ENCODE assay signal across 15 cellular contexts in genomic region chr2:241184901-241185300, GRCh38. TPM values are rescaled to one million over a fixed set of nuclear protein-coding genes. Genes with fewer than 3 reads are reported as not detected.
A peak's percentile ranks its signal among the peaks of the same experiment; 100 is the strongest.
DNase-seq lines count a peak whose midpoint lies in the region; ATAC-seq and TF ChIP-seq lines count a peak whose summit lies in the region.
"Had no signal": no experiment of that assay in that cellular context is flagged by ENCODE, and none has a peak within 500 bp of the region (broad histone marks: within the 10 kb centered on the region; RNA-seq: fewer than 3 reads in every experiment).

No MANE protein-coding gene starts in this region.

- no peaks in the 10 kb centered on the region for H3K27me3 ChIP-seq in Peyer's patch
- H3K27me3 ChIP-seq: BLaER1 treated with 17β-estradiol and CSF1 and Interleukin-3, amounts not matched to agents 10 nM and 100 nM had no signal

- no peak overlapping the region for H3K27ac ChIP-seq in Peyer's patch
- H3K27ac ChIP-seq: BLaER1 treated with 17β-estradiol and CSF1 and Interleukin-3, amounts not matched to agents 10 nM and 100 nM had no signal

- ATAC-seq in Right ventricle myocardium superior (ENCODE audit: poor library complexity) (no peak), Right ventricle myocardium inferior (no peak), GM19351 (IDR thresholded peaks at IDR 0.05; ENCODE audit: unreplicated experiment) (no peak), GM19324 (IDR thresholded peaks at IDR 0.05; ENCODE audit: low FRiP score, unreplicated experiment) (no peak)
- ATAC-seq: CD8-positive, alpha-beta T cell; GM23338 had no signal

- H3K9me3 ChIP-seq in Peyer's patch = no peaks in the 10 kb centered on the region
- H3K9me3 ChIP-seq: BLaER1 treated with 17β-estradiol and CSF1 and Interleukin-3, amounts not matched to agents 10 nM and 100 nM had no signal

- H3K4me3 ChIP-seq in foreskin fibroblast (ENCODE audit: low read depth in 1 of 2, low read length in 2 of 2) (no peak overlapping the region), Peyer's patch (no peak overlapping the region)
- H3K4me3 ChIP-seq: BLaER1 treated with 17β-estradiol and CSF1 and Interleukin-3, amounts not matched to agents 10 nM and 100 nM; GM23338 had no signal

- TF ChIP-seq POLR2A in Peyer's patch (IDR thresholded peaks at IDR 0.05) = no peak

- H3K36me3 ChIP-seq in Peyer's patch = peaks cover 0 to 29% (median 0%) of the 10 kb centered on the region in 3 donors

- H3K4me1 ChIP-seq in Peyer's patch = no peaks in the 10 kb centered on the region

- intact Hi-C loops in Right ventricle myocardium superior (cut with DNase I) = no loop called here
- intact Hi-C loops in Right ventricle myocardium inferior (cut with DNase I) = no loop called here
- intact Hi-C loops in posterior vena cava (cut with DNase I) = no loop called here

- no peak for TF ChIP-seq CTCF in foreskin fibroblast (IDR thresholded peaks at IDR 0.05; ENCODE audit: low read depth, low read length)
- TF ChIP-seq CTCF in Peyer's patch (IDR thresholded peaks at IDR 0.05) = no peak

- DNase-seq in Right ventricle myocardium superior (peak; percentile 6), Right ventricle myocardium inferior (ENCODE audit: missing footprints) (no peak), foreskin fibroblast (peak; percentile 13 to 47), posterior vena cava (ENCODE audit: low spot score) (peak; percentile 37), Peyer's patch (no peak), GM19240 (ENCODE audit: insufficient read length, low spot score) (no peak)
- DNase-seq: 8988T; Calu3; CD8-positive, alpha-beta T cell; DMS53; HCEC 1CT had no signal

RNA-seq across cellular contexts. Expression of gene ANO7, which starts 3.6 kb away (rescaled TPM):
- total RNA-seq in Right ventricle myocardium superior (0.35 TPM), Right ventricle myocardium inferior (0.81 TPM), posterior vena cava (under 1 TPM; 0.32 to 0.95 TPM), Peyer's patch (100 to 1,000 TPM in 3 of 4 donors, 10 to 100 TPM in 1; 89.1 to 188 (median 102) TPM)

RNA-seq across cellular contexts. Expression of gene PPP1R7, which starts 34.6 kb away (rescaled TPM):
- total RNA-seq in Right ventricle myocardium superior (66.0 TPM), Right ventricle myocardium inferior (66.6 TPM), posterior vena cava (10 to 100 TPM; 49.3 to 53.0 TPM), Peyer's patch (10 to 100 TPM; 13.2 to 44.0 (median 28.1) TPM)

RNA-seq across cellular contexts. Expression of gene PASK, which starts 35.6 kb away (rescaled TPM):
- total RNA-seq in Right ventricle myocardium superior = 3.2 TPM
- total RNA-seq in Right ventricle myocardium inferior = 1.4 TPM
- 1 to 10 TPM; 2.3 to 4.4 TPM for total RNA-seq in posterior vena cava
- total RNA-seq in Peyer's patch = 100 to 1,000 TPM in 1 of 4 donors, 10 to 100 TPM in 3; 12.1 to 790 (median 26.7) TPM

Comparison
In these comparisons a context has a peak if more than half of its experiments do, and no peak if none do; other contexts are left out.
1. DNase-seq: peak in Right ventricle myocardium superior (single experiment), foreskin fibroblast (2 of 2) and posterior vena cava (single experiment); none in Right ventricle myocardium inferior (single experiment), Peyer's patch (0 of 3) and GM19240 (single experiment).
2. RNA of gene ANO7, which starts 3.6 kb away (total RNA-seq): 89.1 to 188 TPM in Peyer's patch; 0.32 to 0.95 TPM in posterior vena cava, 0.81 TPM in Right ventricle myocardium inferior (single experiment) and 0.35 TPM in Right ventricle myocardium superior (single experiment); every median in the first group is over 10 times any median in the second.